26 cellular contexts compared by ENCODE assay signal in the genomic region with DNA sequence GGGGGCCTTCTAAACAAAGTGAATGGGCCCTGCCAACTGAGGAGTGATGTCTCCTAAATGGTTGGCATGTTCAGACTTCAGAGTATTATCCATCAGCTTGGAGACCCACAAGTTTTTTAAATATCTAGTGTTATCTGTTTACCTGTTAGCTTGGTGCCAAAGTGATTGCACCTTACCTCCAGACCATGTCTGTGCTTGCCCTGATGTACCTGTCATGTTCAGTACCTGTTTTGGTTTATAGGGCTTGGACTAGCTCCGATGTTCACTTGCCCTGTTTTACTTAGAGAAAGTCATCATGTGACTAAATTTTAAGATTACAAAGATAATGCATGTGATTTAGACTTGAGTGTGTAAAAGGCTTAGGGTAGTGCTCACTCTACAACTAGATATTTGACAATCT.
"Had no signal": no experiment of that assay in that cellular context is flagged by ENCODE, and none has a peak within 500 bp of the region (broad histone marks: within the 10 kb centered on the region; RNA-seq: fewer than 3 reads in every experiment).

No MANE protein-coding gene starts in this region.

- H3K27me3 Mint-ChIP-seq: activated CD4-positive, alpha-beta T cell treated with anti-CD3 and anti-CD28 coated beads for 36 hours; activated CD8-positive, alpha-beta memory T cell treated with anti-CD3 and anti-CD28 coated beads, Interleukin-2, amount 10 ng/mL, durations not matched to agents 7 days and 5 days; activated naive CD4-positive, alpha-beta T cell treated with anti-CD3 and anti-CD28 coated beads, Interleukin-2, amount 50 U/mL, for 24 hours; activated T-cell treated with anti-CD3 and anti-CD28 coated beads, Interleukin-2, amount 50 U/mL, for 24 hours; T-cell had no signal

- H3K4me3 ChIP-seq: ascending aorta, body of pancreas, SK-N-MC had no signal

- DNase-seq: activated CD4-positive, alpha-beta T cell treated with anti-CD3 and anti-CD28 coated beads for 36 hours; activated CD8-positive, alpha-beta memory T cell treated with anti-CD3 and anti-CD28 coated beads, Interleukin-2, amount 10 ng/mL, durations not matched to agents 7 days and 5 days; activated effector memory CD4-positive, alpha-beta T cell treated with Interleukin-2 at 50 U/mL for 16 hours; activated naive CD4-positive, alpha-beta T cell; activated T-cell treated with anti-CD3 and anti-CD28 coated beads, Interleukin-2, amount 50 U/mL, for 24 hours; amniotic stem cell; body of pancreas; NCI-H1048; NCI-H146; NCI-H187 treated with DMSO at 0.1 percent for 48 hours; NCI-H2081 treated with DMSO at 0.1 percent for 48 hours; NCI-H226; NCI-H774; NK-92 treated with Interleukin-12 subunit alpha and Interleukin-12 subunit beta, amount 100 ng/mL, for 24 hours; OCI-M1; RPMI8226; T-cell; T-helper 2 cell; T1000 had no signal

- H3K27ac ChIP-seq: ascending aorta, body of pancreas, SK-N-MC had no signal

- H3K36me3 Mint-ChIP-seq: activated CD8-positive, alpha-beta memory T cell treated with anti-CD3 and anti-CD28 coated beads, Interleukin-2, amount 10 ng/mL, durations not matched to agents 7 days and 5 days had no signal

- H3K9me3 Mint-ChIP-seq: activated naive CD4-positive, alpha-beta T cell treated with anti-CD3 and anti-CD28 coated beads, Interleukin-2, amount 50 U/mL, for 24 hours; activated T-cell treated with anti-CD3 and anti-CD28 coated beads, Interleukin-2, amount 50 U/mL, for 24 hours; activated T-helper 1 cell treated with anti-CD3 and anti-CD28 coated beads, Interleukin-12 subunit alpha, Interleukin-12 subunit beta, Interleukin-2, Interleukin-4 antibody, amounts not matched to agents 30 ng/mL and 10 ng/mL and 1 ng/mL, durations not matched to agents 14 hours and 24 hours and 36 hours; T-cell had no signal

- H3K9me3 ChIP-seq: ascending aorta, body of pancreas had no signal

- H3K36me3 ChIP-seq: ascending aorta had no signal

- H3K4me3 Mint-ChIP-seq: activated CD4-positive, alpha-beta T cell treated with anti-CD3 and anti-CD28 coated beads for 36 hours; activated CD8-positive, alpha-beta memory T cell treated with anti-CD3 and anti-CD28 coated beads, Interleukin-2, amount 10 ng/mL, durations not matched to agents 7 days and 5 days; activated naive CD4-positive, alpha-beta T cell treated with anti-CD3 and anti-CD28 coated beads, Interleukin-2, amount 50 U/mL, for 24 hours; activated T-cell treated with anti-CD3 and anti-CD28 coated beads, Interleukin-2, amount 50 U/mL, for 24 hours; activated T-helper 1 cell treated with anti-CD3 and anti-CD28 coated beads, Interleukin-12 subunit alpha, Interleukin-12 subunit beta, Interleukin-2, Interleukin-4 antibody, amounts not matched to agents 30 ng/mL and 10 ng/mL and 1 ng/mL, durations not matched to agents 14 hours and 24 hours and 36 hours; T-cell had no signal

- H3K27me3 ChIP-seq: ascending aorta, body of pancreas had no signal

- H3K27ac Mint-ChIP-seq: activated CD4-positive, alpha-beta T cell treated with anti-CD3 and anti-CD28 coated beads for 36 hours; activated CD8-positive, alpha-beta memory T cell treated with anti-CD3 and anti-CD28 coated beads, Interleukin-2, amount 10 ng/mL, durations not matched to agents 7 days and 5 days; activated naive CD4-positive, alpha-beta T cell treated with anti-CD3 and anti-CD28 coated beads, Interleukin-2, amount 50 U/mL, for 24 hours; activated T-cell treated with anti-CD3 and anti-CD28 coated beads, Interleukin-2, amount 50 U/mL, for 24 hours; activated T-helper 1 cell treated with anti-CD3 and anti-CD28 coated beads, Interleukin-12 subunit alpha, Interleukin-12 subunit beta, Interleukin-2, Interleukin-4 antibody, amounts not matched to agents 30 ng/mL and 10 ng/mL and 1 ng/mL, durations not matched to agents 14 hours and 24 hours and 36 hours; T-cell had no signal

- FAIRE-seq: TTC549 had no signal

- ATAC-seq: activated CD4-positive, alpha-beta T cell treated with anti-CD3 and anti-CD28 coated beads for 36 hours; activated CD8-positive, alpha-beta memory T cell treated with anti-CD3 and anti-CD28 coated beads, Interleukin-2, amount 10 ng/mL, durations not matched to agents 7 days and 5 days; body of pancreas; Panc1; Right ventricle myocardium inferior; T-cell had no signal
